1 cellular context compared by ENCODE assay signal in genomic region chr12:53253298-53253697, GRCh38.
TF ChIP-seq lines count a peak whose summit lies in the region.

No MANE protein-coding gene starts in this region.

TF ChIP-seq in GM12891, 5 proteins besides CTCF, POLR2A, EP300 and RAD21:
- TF ChIP-seq POLR2AphosphoS5 (IDR thresholded peaks at IDR 0.05; ENCODE audit: low read depth, low read length) (no peak), POU2F2 (IDR thresholded peaks at IDR 0.05; ENCODE audit: low read depth, low read length) (no peak), TAF1 (IDR thresholded peaks at IDR 0.05; ENCODE audit: low read depth, low read length) (no peak), SPI1 (IDR thresholded peaks at IDR 0.05; ENCODE audit: low read depth, low read length) (no peak), PAX5 (IDR thresholded peaks at IDR 0.05; ENCODE audit: insufficient read depth, low read length, severe bottlenecking) (no peak)
